Comparison of ENCODE assay signal across 9 cellular contexts in the genomic region with DNA sequence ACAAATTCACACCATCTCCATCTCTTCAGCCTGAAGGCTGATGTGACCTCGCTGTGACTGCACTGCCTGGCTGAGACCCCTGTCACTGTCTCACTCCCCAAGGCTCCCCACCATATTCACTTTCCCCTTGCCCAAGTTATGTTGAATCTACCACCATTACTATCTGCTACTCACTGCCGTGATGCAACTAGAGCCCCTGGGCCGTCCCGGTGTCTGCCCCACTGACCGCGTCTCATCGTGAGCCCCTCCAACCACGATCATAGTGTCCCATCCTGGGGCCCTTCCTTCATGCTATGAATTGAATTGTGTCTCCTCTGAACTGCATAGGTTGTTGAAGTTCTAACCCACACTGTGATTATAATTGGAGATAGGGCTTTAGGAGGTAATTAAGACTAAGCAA.
"Had no signal": no experiment of that assay in that cellular context is flagged by ENCODE, and none has a peak within 500 bp of the region (broad histone marks: within the 10 kb centered on the region; RNA-seq: fewer than 3 reads in every experiment).

No MANE protein-coding gene starts in this region.

- H3K9ac ChIP-seq: GM23248 had no signal

- ATAC-seq: K562 had no signal

- DNase-seq: GM23248, GOT3, H9, HCEC 1CT, IMR-90, KG1 had no signal

- FAIRE-seq: H54, HTR-8/SVneo, K562 had no signal

- H3K4me3 Mint-ChIP-seq: H9 had no signal

- H2AFZ ChIP-seq: GM23248 had no signal

- H3K4me3 ChIP-seq: GM23248, K562 had no signal

- H3K27ac ChIP-seq: GM23248 had no signal
